Comparison of ENCODE assay signal across 8 cellular contexts in the genomic region with DNA sequence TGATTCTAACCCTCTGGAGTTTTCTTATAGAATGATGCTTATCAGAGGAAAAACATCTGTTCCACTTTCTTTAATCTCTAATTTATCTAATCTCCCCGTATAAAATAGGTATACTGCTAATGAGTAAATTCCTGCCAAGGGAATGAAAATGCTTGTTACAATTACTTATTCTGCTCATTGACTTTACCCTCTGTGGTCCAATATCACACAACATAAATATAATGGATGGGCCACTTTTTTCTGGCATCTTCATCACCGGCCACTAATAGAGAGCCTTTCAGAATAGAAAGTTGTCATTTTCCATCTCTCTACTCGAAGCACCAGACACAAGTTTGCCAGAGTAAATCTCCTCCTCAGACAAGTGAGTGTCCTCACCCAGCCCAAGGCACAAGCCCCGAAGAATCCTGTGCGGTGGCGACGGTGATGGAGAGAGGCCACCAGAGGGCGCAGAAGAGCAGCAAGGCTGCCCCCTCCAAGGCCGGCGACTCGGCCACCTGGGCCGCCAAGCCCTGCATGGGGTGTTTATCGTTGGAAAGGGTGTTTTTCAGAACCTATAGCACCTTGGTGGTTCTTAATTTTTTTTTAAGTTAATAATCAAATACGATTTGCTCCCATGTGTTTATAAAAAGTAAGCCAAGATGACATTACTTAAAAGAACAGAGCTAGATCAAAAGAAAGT.
A peak's percentile ranks its signal among the peaks of the same experiment; 100 is the strongest.
DNase-seq lines count a peak whose midpoint lies in the region; ATAC-seq and TF ChIP-seq lines count a peak whose summit lies in the region.

No MANE protein-coding gene starts in this region.

- H3K4me1 Mint-ChIP-seq in naive B cell = peaks cover 5 to 21% (median 13%) of the 10 kb centered on the region in 3 donors

- peak overlapping the region in 5 of 8 donors; percentile 7 to 69 (median 32) for H3K4me3 Mint-ChIP-seq in naive B cell

- peak; percentile 73 for DNase-seq in COLO668 (lab: John Stamatoyannopoulos, UW; ENCODE audit: unreplicated experiment)
- peak; percentile 82 for DNase-seq in GM20000 (ENCODE audit: low spot score)
- peak; percentile 74 for DNase-seq in HK-2 (ENCODE audit: unreplicated experiment)
- peak; percentile 25 for DNase-seq in NOMO-1 treated with DMSO at 0.1 percent for 48 hours (lab: John Stamatoyannopoulos, UW; ENCODE audit: unreplicated experiment)
- DNase-seq in activated CD8-positive, alpha-beta memory T cell treated with anti-CD3 and anti-CD28 coated beads, Interleukin-2, amount 50 U/mL, for 4 hours = peak; percentile 80
- DNase-seq in epidermal melanocyte (ENCODE audit: insufficient read length, low spot score) = peak; percentile 78
- peak; percentile 74 for DNase-seq in naive B cell
- peak; percentile 45 to 56 for DNase-seq in stimulated activated CD8-positive, alpha-beta memory T cell treated with anti-CD3 and anti-CD28 coated beads, Interleukin-7, amount 100 ng/mL, for 4 hours (ENCODE audit: low read depth in 2 of 2)

- peaks cover 0 to 20% (median 14%) of the 10 kb centered on the region in 7 donors for H3K9me3 Mint-ChIP-seq in naive B cell

- peaks cover 13 to 19% of the 10 kb centered on the region in 2 donors for H3K36me3 Mint-ChIP-seq in naive B cell

- TF ChIP-seq CTCF in GM20000 (IDR thresholded peaks at IDR 0.05; ENCODE audit: extremely low read depth, missing control alignments) = peak; percentile 75

- peak; percentile 97 to 98 for ATAC-seq in naive B cell (ENCODE audit: low read depth in 2 of 2)

- H3K27ac Mint-ChIP-seq in naive B cell = peak overlapping the region in 4 of 6 donors; percentile 10 to 72 (median 56)

- H3K27me3 Mint-ChIP-seq in naive B cell = peaks cover 0 to 9% (median 6%) of the 10 kb centered on the region in 3 donors

Comparison
In these comparisons a context has a peak if more than half of its experiments do, and no peak if none do; other contexts are left out.
1. Peak in every context shown above with its lines: DNase-seq and ATAC-seq.
2. DNase-seq: peak in every context shown above with its lines; median percentile 82 in GM20000; 80 in activated CD8-positive, alpha-beta memory T cell treated with anti-CD3 and anti-CD28 coated beads, Interleukin-2, amount 50 U/mL, for 4 hours; 78 in epidermal melanocyte; 74 in HK-2; 74 in naive B cell; 73 in COLO668; 50 in stimulated activated CD8-positive, alpha-beta memory T cell treated with anti-CD3 and anti-CD28 coated beads, Interleukin-7, amount 100 ng/mL, for 4 hours; 25 in NOMO-1 treated with DMSO at 0.1 percent for 48 hours.